18 cellular contexts compared by ENCODE assay signal in the genomic region with DNA sequence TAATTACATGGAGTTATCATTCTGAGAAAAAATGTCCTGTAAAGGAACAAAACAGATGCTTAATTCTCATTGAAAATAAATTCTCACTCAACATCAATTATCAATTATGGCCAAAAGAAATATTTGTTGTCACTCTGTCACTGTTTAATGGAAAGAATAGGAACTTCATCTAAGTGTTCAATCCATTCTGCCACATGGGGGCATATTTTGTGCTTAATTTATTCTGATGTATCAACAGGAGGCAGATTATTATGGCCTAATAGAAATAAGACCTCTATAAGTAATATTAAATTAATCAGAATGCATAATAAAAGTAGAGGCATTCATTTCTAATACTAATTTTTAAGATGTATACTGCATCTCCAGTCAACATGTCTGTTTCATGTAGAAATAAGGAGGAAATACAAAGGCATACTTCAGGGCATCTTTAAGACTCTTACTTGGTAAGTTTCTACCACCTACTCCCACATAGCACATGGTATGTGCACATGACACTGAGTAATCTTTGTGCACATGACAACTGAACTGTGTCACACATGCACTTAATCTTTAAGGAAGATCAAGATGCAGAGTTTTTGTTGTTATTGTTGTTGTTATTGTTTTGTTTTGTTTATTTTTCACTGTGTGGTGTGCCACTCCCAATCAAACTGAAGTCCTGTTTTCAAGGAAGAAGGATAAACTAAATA.
A peak's percentile ranks its signal among the peaks of the same experiment; 100 is the strongest.
DNase-seq lines count a peak whose midpoint lies in the region; ATAC-seq and TF ChIP-seq lines count a peak whose summit lies in the region.
"Had no signal": no experiment of that assay in that cellular context is flagged by ENCODE, and none has a peak within 500 bp of the region (broad histone marks: within the 10 kb centered on the region; RNA-seq: fewer than 3 reads in every experiment).

No MANE protein-coding gene starts in this region.

- in situ Hi-C loops in SK-MEL-5 (cut with HindIII; ENCODE audit: low pct_unique_long_range_greater_than_20kb, low sequenced_read_pairs), result no loop called here

- no peaks in the 10 kb centered on the region for H3K36me3 ChIP-seq in ACC112 (ENCODE audit: insufficient read depth, low read length)
- H3K36me3 ChIP-seq: BLaER1, pancreas had no signal

- H3K27me3 ChIP-seq in ACC112 (ENCODE audit: insufficient read depth, low read length), result no peaks in the 10 kb centered on the region
- H3K27me3 ChIP-seq: BLaER1, body of pancreas, pancreas had no signal

- H3K4me1 ChIP-seq in ACC112 (ENCODE audit: control insufficient read depth, insufficient read depth, low read length, unreplicated experiment), result peaks cover 12% of the 10 kb centered on the region
- H3K4me1 ChIP-seq: body of pancreas, pancreas had no signal

- DNase-seq in HCEC 1CT (peak; percentile 36), SK-MEL-5 (ENCODE audit: low read depth, low spot score) (peak; percentile 77), fibroblast of pulmonary artery (ENCODE audit: low read depth) (peak; percentile 29), NCI-H2029 (lab: John Stamatoyannopoulos, UW) (no peak), inferior parietal cortex (ENCODE audit: extremely low spot score) (no peak)
- no peak for DNase-seq in stimulated activated naive CD4-positive, alpha-beta T cell treated with Interleukin-2 at 50 U/mL for 16 hours (lab: John Stamatoyannopoulos, UW)
- DNase-seq: activated B cell treated with CpG ODN at 0.5 μM for 24 hours; body of pancreas; effector memory CD8-positive, alpha-beta T cell; head of caudate nucleus; left cardiac atrium; NCI-H1092 treated with DMSO at 0.1 percent for 48 hours; NCI-H2227 treated with DMSO at 0.1 percent for 48 hours; pancreas; T-cell had no signal

- H2AFZ ChIP-seq in ACC112 (ENCODE audit: low read length, unreplicated experiment), result peak overlapping the region; percentile 85

- TF ChIP-seq CTCF in fibroblast of pulmonary artery (IDR thresholded peaks at IDR 0.05; ENCODE audit: low read length, missing control alignments), result peak; percentile 38

- ATAC-seq in HG03442 (IDR thresholded peaks at IDR 0.05; ENCODE audit: unreplicated experiment), result no peak
- ATAC-seq: body of pancreas; effector memory CD8-positive, alpha-beta T cell; left cardiac atrium; pancreas; T-cell had no signal

- H3K4me3 ChIP-seq in ACC112 (ENCODE audit: low read depth, low read length) (no peak overlapping the region), fibroblast of pulmonary artery (replicated peaks; ENCODE audit: low read depth, low read length) (no peak overlapping the region)
- H3K4me3 ChIP-seq: BLaER1, body of pancreas, pancreas had no signal

- H3K79me2 ChIP-seq in ACC112 (ENCODE audit: control insufficient read depth, insufficient read depth, low read length, unreplicated experiment), result no peaks in the 10 kb centered on the region

- no peak overlapping the region for H3K27ac ChIP-seq in ACC112 (ENCODE audit: low read depth, low read length)
- H3K27ac ChIP-seq: BLaER1, body of pancreas, pancreas had no signal

Comparison
In these comparisons a context has a peak if more than half of its experiments do, and no peak if none do; other contexts are left out.
1. DNase-seq: peak in HCEC 1CT (single experiment), SK-MEL-5 (single experiment) and fibroblast of pulmonary artery (single experiment); none in NCI-H2029 (single experiment), stimulated activated naive CD4-positive, alpha-beta T cell treated with Interleukin-2 at 50 U/mL for 16 hours (single experiment) and inferior parietal cortex (single experiment).